In the genomic region with DNA sequence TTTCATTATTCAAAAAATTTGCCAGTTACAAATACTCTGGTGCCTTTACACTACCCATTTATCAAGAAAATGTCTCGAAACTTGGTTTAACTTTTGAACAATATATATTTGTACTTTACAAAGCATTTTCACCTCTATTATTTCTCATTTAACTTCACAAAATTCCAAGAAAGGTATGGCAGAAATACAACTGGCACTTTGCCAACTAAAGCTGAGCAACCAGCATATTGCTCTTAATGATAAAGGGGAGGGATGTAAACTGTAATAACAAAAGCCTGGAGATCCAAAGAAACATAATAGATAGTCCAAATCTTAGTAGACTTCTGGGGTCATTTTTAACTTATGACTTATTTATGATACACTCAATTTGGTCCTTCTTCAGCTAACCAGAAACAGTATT, we compare ENCODE assay signal across 21 cellular contexts.
"Had no signal": no experiment of that assay in that cellular context is flagged by ENCODE, and none has a peak within 500 bp of the region (broad histone marks: within the 10 kb centered on the region; RNA-seq: fewer than 3 reads in every experiment).

No MANE protein-coding gene starts in this region.

- ATAC-seq: body of pancreas; effector memory CD8-positive, alpha-beta T cell; gastroesophageal sphincter; natural killer cell had no signal

- DNase-seq: activated B cell treated with CpG ODN at 0.5 μM for 24 hours; activated CD4-positive, alpha-beta memory T cell treated with anti-CD3 and anti-CD28 coated beads for 36 hours; activated CD4-positive, alpha-beta T cell treated with anti-CD3 and anti-CD28 coated beads for 4 hours; activated gamma-delta T cell; anterior cingulate cortex; body of pancreas; caudate nucleus; dorsolateral prefrontal cortex; effector memory CD8-positive, alpha-beta T cell; esophagus squamous epithelium; head of caudate nucleus; hypothalamus; left ventricle myocardium inferior; mammary epithelial cell; midbrain; natural killer cell; stimulated activated CD4-positive, alpha-beta T cell treated with anti-CD3 and anti-CD28 coated beads, Interleukin-2, amount 100 ng/mL, for 48 hours; stimulated activated CD8-positive, alpha-beta memory T cell treated with anti-CD3 and anti-CD28 coated beads, Interleukin-4, amount 100 ng/mL, for 48 hours; stimulated activated naive CD4-positive, alpha-beta T cell; testis had no signal
